10 cellular contexts compared by ENCODE assay signal in the genomic region with DNA sequence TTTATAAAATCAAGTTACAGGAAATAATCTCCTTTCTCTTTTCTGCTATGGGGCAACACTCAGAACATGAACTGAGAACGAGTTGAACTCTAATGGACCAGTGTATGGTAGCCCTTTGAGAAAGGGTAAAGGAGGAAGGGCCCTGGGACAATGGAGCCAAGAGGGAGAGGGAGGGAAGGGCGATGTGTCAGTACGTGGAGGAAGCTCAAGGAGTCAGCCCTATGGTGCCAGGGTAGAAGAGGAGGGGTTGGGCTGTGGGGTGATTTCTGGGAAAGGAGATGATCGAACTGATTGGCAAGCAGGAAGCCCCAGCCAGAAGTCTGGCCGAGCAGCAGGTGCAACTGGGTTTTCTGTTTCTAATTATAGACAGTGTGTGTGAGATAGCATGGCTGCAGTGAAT. TPM values are rescaled to one million over a fixed set of nuclear protein-coding genes. Genes with fewer than 3 reads are reported as not detected.
DNase-seq lines count a peak whose midpoint lies in the region; ATAC-seq and TF ChIP-seq lines count a peak whose summit lies in the region.
"Had no signal": no experiment of that assay in that cellular context is flagged by ENCODE, and none has a peak within 500 bp of the region (broad histone marks: within the 10 kb centered on the region; RNA-seq: fewer than 3 reads in every experiment).

No MANE protein-coding gene starts in this region.

- intact Hi-C loops in mammary epithelial cell (cut with micrococcal nuclease) = no loop called here
- intact Hi-C loops in testis (cut with DNase I; ENCODE audit: low total_unique reads) = loop anchor here (10.0 kb wide), 1 partner anchor 197 kb away; no protein-coding TSS in a partner anchor

- dilution Hi-C loops in mammary epithelial cell (cut with HindIII; ENCODE audit: low sequenced_read_pairs) = loop anchor here (5.0 kb wide), 1 partner anchor 214 kb away; a partner anchor contains a TSS

- H3K4me3 ChIP-seq in mammary epithelial cell (replicated peaks in 1 of 3; ENCODE audit: insufficient read depth in 1 of 3, low read depth in 2 of 3, low read length in 3 of 3) (no peak overlapping the region), testis (no peak overlapping the region)
- H3K4me3 ChIP-seq: ovary had no signal

- POLR2A ChIA-PET in HEK293T (lab: Yijun Ruan, JAX) = interaction anchor here (0.9 kb wide), 1 partner anchor 214 kb away, joined by 4 read pairs; a partner anchor contains a TSS

- no peaks in the 10 kb centered on the region for H4K20me1 ChIP-seq in mammary epithelial cell (ENCODE audit: insufficient read depth, low read length)

- ATAC-seq in stimulated activated naive CD8-positive, alpha-beta T cell treated with anti-CD3 and anti-CD28 coated beads, Interleukin-15, Interleukin-2, amounts not matched to agents 100 U/mL and 50 U/mL, for 24 hours = no peak
- ATAC-seq in GM18868 (IDR thresholded peaks at IDR 0.05; ENCODE audit: unreplicated experiment) = no peak

- no peak for TF ChIP-seq POLR2A in testis (IDR thresholded peaks at IDR 0.05)

- no peak overlapping the region for H3K9ac ChIP-seq in mammary epithelial cell (ENCODE audit: insufficient read depth, low read length)

- in situ Hi-C loops in mammary epithelial cell (cut with MboI; ENCODE audit: low sequenced_read_pairs in 2 of 2) = loop anchor here (10.0 to 25.0 kb wide), 2 partner anchors 197 to 499 kb away; no protein-coding TSS in a partner anchor

- BruUV-seq in mammary epithelial cell (replicated peaks; lab: Mats Ljungman, UMichigan) = no TSS peak

- H3K9me3 ChIP-seq in mammary epithelial cell (replicated peaks; ENCODE audit: insufficient read depth, low read length) = no peaks in the 10 kb centered on the region
- H3K9me3 ChIP-seq in testis = no peaks in the 10 kb centered on the region
- H3K9me3 ChIP-seq: ovary had no signal

- CTCF ChIA-PET in mammary epithelial cell (lab: Charles Lee; ENCODE audit: low non-redundant PET) = no interaction called here
- CTCF ChIA-PET in HEK293T (lab: Yijun Ruan, JAX) = no interaction called here

- peak overlapping the region; percentile 42 for H2AFZ ChIP-seq in mammary epithelial cell (ENCODE audit: low read depth, low read length)

- H3K79me2 ChIP-seq in mammary epithelial cell (ENCODE audit: insufficient read depth, low read length) = no peaks in the 10 kb centered on the region

- H3K27me3 ChIP-seq in mammary epithelial cell (ENCODE audit: insufficient read depth, low read length) = no peaks in the 10 kb centered on the region
- no peaks in the 10 kb centered on the region for H3K27me3 ChIP-seq in testis
- H3K27me3 ChIP-seq: ovary had no signal

- H3K36me3 ChIP-seq in mammary epithelial cell (ENCODE audit: insufficient read depth, low read length) (no peaks in the 10 kb centered on the region), testis (ENCODE audit: low read depth, missing control alignments) (no peaks in the 10 kb centered on the region)
- H3K36me3 ChIP-seq: ovary had no signal

- TF ChIP-seq CTCF in mammary epithelial cell (conservative IDR thresholded peaks at IDR 0.05 in 1 of 2, IDR thresholded peaks at IDR 0.05 in 1 of 2; ENCODE audit: extremely low read depth in 1 of 2, insufficient read depth in 1 of 2, low read depth in 1 of 2, low read length in 2 of 2) = no peak
- TF ChIP-seq CTCF in testis (IDR thresholded peaks at IDR 0.05) = no peak

- H3K27ac ChIP-seq in mammary epithelial cell (ENCODE audit: insufficient read depth, low read depth, low read length) (no peak overlapping the region), testis (no peak overlapping the region)
- H3K27ac ChIP-seq: ovary had no signal

- peak; percentile 75 for DNase-seq in activated effector memory CD4-positive, alpha-beta T cell treated with anti-CD3 and anti-CD28 coated beads, Interleukin-2, amount 50 U/mL, for 16 hours
- DNase-seq in activated effector memory CD4-positive, alpha-beta T cell treated with Interleukin-2 at 50 U/mL for 16 hours = no peak
- DNase-seq in SHP77 (lab: John Stamatoyannopoulos, UW) (peak; percentile 62 to 71), mammary epithelial cell (no peak), HEK293T (ENCODE audit: extremely low spot score) (no peak), testis (no peak)
- DNase-seq in stimulated activated naive CD8-positive, alpha-beta T cell treated with anti-CD3 and anti-CD28 coated beads, Interleukin-15, Interleukin-2, amounts not matched to agents 100 U/mL and 50 U/mL, for 24 hours = peak; percentile 39
- DNase-seq: amygdala, ovary had no signal

- 54% methylated on average over 3 of the region's 5 CpGs for WGBS in mammary epithelial cell (ENCODE audit: low coverage, missing lambda C conversion rate)
- WGBS in testis, 2 donors = 61 to 64% methylated on average over 5 of the region's 5 CpGs

- peaks cover 29% of the 10 kb centered on the region for H3K4me1 ChIP-seq in mammary epithelial cell (ENCODE audit: insufficient read depth, low read length)
- peaks cover 19% of the 10 kb centered on the region for H3K4me1 ChIP-seq in testis

- H3K4me2 ChIP-seq in mammary epithelial cell (ENCODE audit: insufficient read depth, low read depth, low read length) = no peak overlapping the region

TF ChIP-seq in HEK293T, 16 proteins besides CTCF, POLR2A, EP300 and RAD21:
- TF ChIP-seq CTBP1 (IDR thresholded peaks at IDR 0.05; ENCODE audit: borderline replicate concordance) (no peak), FOXA1 (IDR thresholded peaks at IDR 0.05) (no peak), HDGF (IDR thresholded peaks at IDR 0.05; ENCODE audit: borderline replicate concordance) (no peak), TARDBP (IDR thresholded peaks at IDR 0.05) (no peak), SUZ12 (IDR thresholded peaks at IDR 0.05) (no peak), SP1 (IDR thresholded peaks at IDR 0.05) (no peak), NFRKB (IDR thresholded peaks at IDR 0.05) (no peak), BHLHE40 (IDR thresholded peaks at IDR 0.05; ENCODE audit: borderline replicate concordance) (no peak), ZNF384 (IDR thresholded peaks at IDR 0.05) (no peak), FOXM1 (IDR thresholded peaks at IDR 0.05; ENCODE audit: borderline replicate concordance) (no peak), LEF1 (IDR thresholded peaks at IDR 0.05; ENCODE audit: borderline replicate concordance) (no peak), L3MBTL2 (conservative IDR thresholded peaks at IDR 0.05) (no peak), ELF4 (IDR thresholded peaks at IDR 0.05) (no peak), FOXK2 (IDR thresholded peaks at IDR 0.05) (no peak), ARNT (IDR thresholded peaks at IDR 0.05) (no peak)
- TF ChIP-seq, protein P1, sequence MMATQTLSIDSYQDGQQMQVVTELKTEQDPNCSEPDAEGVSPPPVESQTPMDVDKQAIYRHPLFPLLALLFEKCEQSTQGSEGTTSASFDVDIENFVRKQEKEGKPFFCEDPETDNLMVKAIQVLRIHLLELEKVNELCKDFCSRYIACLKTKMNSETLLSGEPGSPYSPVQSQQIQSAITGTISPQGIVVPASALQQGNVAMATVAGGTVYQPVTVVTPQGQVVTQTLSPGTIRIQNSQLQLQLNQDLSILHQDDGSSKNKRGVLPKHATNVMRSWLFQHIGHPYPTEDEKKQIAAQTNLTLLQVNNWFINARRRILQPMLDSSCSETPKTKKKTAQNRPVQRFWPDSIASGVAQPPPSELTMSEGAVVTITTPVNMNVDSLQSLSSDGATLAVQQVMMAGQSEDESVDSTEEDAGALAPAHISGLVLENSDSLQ (IDR thresholded peaks at IDR 0.05) = no peak

RNA-seq across cellular contexts. Expression of a gene that starts 4.3 kb away (rescaled TPM):
- total RNA-seq in mammary epithelial cell (10 to 100 TPM; 44.9 to 79.0 TPM), testis (10 to 100 TPM; 26.8 to 38.3 TPM)
- polyA plus RNA-seq in mammary epithelial cell (40.2 TPM), testis (ENCODE audit: insufficient read depth, low read depth, low replicate concordance) (25.4 TPM)
- polyA minus RNA-seq in mammary epithelial cell = 61.3 TPM

RNA-seq across cellular contexts. Expression of a gene that starts 50.6 kb away (rescaled TPM):
- total RNA-seq in mammary epithelial cell (100 to 1,000 TPM; 253 to 261 TPM), testis (100 to 1,000 TPM; 279 to 319 TPM)
- polyA plus RNA-seq in mammary epithelial cell (129 TPM), testis (ENCODE audit: insufficient read depth, low read depth, low replicate concordance) (375 TPM)
- polyA minus RNA-seq in mammary epithelial cell = 360 TPM

Comparison
In these comparisons a context has a peak if more than half of its experiments do, and no peak if none do; other contexts are left out.
1. DNase-seq: peak in activated effector memory CD4-positive, alpha-beta T cell treated with anti-CD3 and anti-CD28 coated beads, Interleukin-2, amount 50 U/mL, for 16 hours (single experiment), SHP77 (2 of 2) and stimulated activated naive CD8-positive, alpha-beta T cell treated with anti-CD3 and anti-CD28 coated beads, Interleukin-15, Interleukin-2, amounts not matched to agents 100 U/mL and 50 U/mL, for 24 hours (single experiment); none in activated effector memory CD4-positive, alpha-beta T cell treated with Interleukin-2 at 50 U/mL for 16 hours (single experiment), mammary epithelial cell (single experiment), HEK293T (single experiment) and testis (single experiment).